Comparison of ENCODE assay signal across 25 cellular contexts in the genomic region with DNA sequence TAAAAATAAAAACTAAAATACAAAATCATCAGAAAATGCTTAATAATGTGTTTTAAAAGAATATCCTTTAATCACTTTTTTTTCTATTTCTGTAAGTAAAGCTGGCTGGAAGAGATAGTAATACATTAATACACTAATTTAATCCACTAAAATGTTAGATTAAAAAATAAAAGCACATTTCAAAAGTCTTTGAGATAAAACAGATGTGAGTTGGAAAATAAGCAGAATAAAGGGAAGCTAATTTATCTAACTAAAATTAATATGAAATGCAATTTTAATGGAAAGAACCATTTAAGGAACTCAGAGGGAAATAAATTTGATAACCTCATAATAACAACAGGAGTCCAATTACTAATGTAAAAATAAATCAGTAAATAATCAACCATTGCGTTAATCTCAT.
DNase-seq lines count a peak whose midpoint lies in the region; ATAC-seq and FAIRE-seq lines count a peak whose summit lies in the region.
"Had no signal": no experiment of that assay in that cellular context is flagged by ENCODE, and none has a peak within 500 bp of the region (broad histone marks: within the 10 kb centered on the region; RNA-seq: fewer than 3 reads in every experiment).

No MANE protein-coding gene starts in this region.

- H3K27ac ChIP-seq in small intestine (ENCODE audit: low read depth in 1 of 2, low read length in 1 of 2), result no peak overlapping the region
- H3K27ac ChIP-seq: A549, BLaER1 had no signal

- in situ Hi-C loops in HAP-1 (cut with MboI; ENCODE audit: low sequenced_read_pairs), result no loop called here

- H3K4me1 ChIP-seq in small intestine (ENCODE audit: control insufficient read depth in 2 of 2, insufficient read depth in 1 of 2, low read depth in 1 of 2, low read length in 1 of 2) (no peaks in the 10 kb centered on the region), HAP-1 (no peaks in the 10 kb centered on the region)
- H3K4me1 ChIP-seq: A549, BE2C, BLaER1 had no signal

- no peak for ATAC-seq in HG03280 (IDR thresholded peaks at IDR 0.05; ENCODE audit: unreplicated experiment)
- ATAC-seq: A549 had no signal

- H3K9me3 ChIP-seq in small intestine (ENCODE audit: control insufficient read depth, low read depth), result no peaks in the 10 kb centered on the region
- H3K9me3 ChIP-seq in HAP-1, result no peaks in the 10 kb centered on the region
- H3K9me3 ChIP-seq: A549, BE2C, BLaER1 had no signal

- no peaks in the 10 kb centered on the region for H3K27me3 ChIP-seq in small intestine (ENCODE audit: control insufficient read depth in 2 of 2, insufficient read depth in 2 of 2, low read length in 2 of 2)
- H3K27me3 ChIP-seq in HAP-1 (ENCODE audit: low read depth), result no peaks in the 10 kb centered on the region
- H3K27me3 ChIP-seq: BE2C, BLaER1 had no signal

- H3K4me3 ChIP-seq in small intestine (ENCODE audit: low read depth in 1 of 2, low read length in 2 of 2) (no peak overlapping the region), HAP-1 (no peak overlapping the region)
- H3K4me3 ChIP-seq: A549, BLaER1 had no signal

- FAIRE-seq in A204.1 (lab: Jason Lieb, UNC) (peak; percentile 64), G401.6 (lab: Jason Lieb, UNC) (peak; percentile 23), frontal cortex (lab: Jason Lieb, UNC) (peak; percentile 63), small intestine (lab: Jason Lieb, UNC) (peak; percentile 72)
- FAIRE-seq: A549, GM12891, GM19239 had no signal

- DNase-seq in frontal cortex (ENCODE audit: low spot score in 2 of 2) (no peak), small intestine (no peak), AG20443 (ENCODE audit: low spot score) (no peak), HAP-1 (ENCODE audit: low spot score in 2 of 2) (no peak)
- DNase-seq: 8988T; BE2C; C1 segment of cervical spinal cord; CD4-positive, alpha-beta memory T cell; CD4-positive, CD25-positive, alpha-beta regulatory T cell; CD8-positive, alpha-beta memory T cell; COR-L47; DMS 273 treated with DMSO at 0.1 percent for 48 hours; DMS153; DMS53; DMS79; DND-41; EL; GF-D8 had no signal

- WGBS in small intestine, 3 donors, result 79 to 95% (median 79%) methylated on average over 1 of the region's 1 CpG

- H3K36me3 ChIP-seq in small intestine (ENCODE audit: control insufficient read depth in 2 of 2, insufficient read depth in 2 of 2, low read length in 2 of 2) (no peaks in the 10 kb centered on the region), HAP-1 (replicated peaks) (no peaks in the 10 kb centered on the region)
- H3K36me3 ChIP-seq: BE2C, BLaER1 had no signal
